8 cellular contexts compared by ENCODE assay signal in genomic region chr13:111189064-111189505, GRCh38.
DNase-seq lines count a peak whose midpoint lies in the region; ATAC-seq and TF ChIP-seq lines count a peak whose summit lies in the region.
"Not testable (repeated sequence)": the region's sequence is repeated elsewhere in the genome, so short reads cannot be mapped to it uniquely, and the experiment has no call there.

No MANE protein-coding gene starts in this region.

- peak; percentile 61 for ATAC-seq in T-helper 17 cell
- ATAC-seq in activated CD8-positive, alpha-beta T cell treated with anti-CD3 and anti-CD28 coated beads for 36 hours, result peak; percentile 50
- peak; percentile 75 for ATAC-seq in stimulated activated naive CD8-positive, alpha-beta T cell treated with anti-CD3 and anti-CD28 coated beads, Interleukin-15, amount 100 ng/mL, for 72 hours

- peak overlapping the region; percentile 89 for H3K4me3 Mint-ChIP-seq in T-helper 17 cell
- peak overlapping the region; percentile 68 for H3K4me3 Mint-ChIP-seq in activated CD8-positive, alpha-beta T cell treated with anti-CD3 and anti-CD28 coated beads for 36 hours
- H3K4me3 Mint-ChIP-seq in activated T-helper 1 cell treated with anti-CD3 and anti-CD28 coated beads, Interleukin-12 subunit alpha, Interleukin-12 subunit beta, Interleukin-2, Interleukin-4 antibody, amounts not matched to agents 30 ng/mL and 10 ng/mL and 1 ng/mL, durations not matched to agents 14 hours and 24 hours and 36 hours, result peak overlapping the region; percentile 79
- not testable (repeated sequence) for H3K4me3 Mint-ChIP-seq in brain, neural crest cell
- peak overlapping the region; percentile 52 to 75 for H3K4me3 Mint-ChIP-seq in stimulated activated naive CD8-positive, alpha-beta T cell treated with anti-CD3 and anti-CD28 coated beads, Interleukin-15, amount 100 ng/mL, for 72 hours

- not testable (repeated sequence) for H3K9me3 ChIP-seq in T-helper 17 cell (ENCODE audit: control insufficient read depth, low read length, poor library complexity, severe bottlenecking)

- intact Hi-C loops in activated CD8-positive, alpha-beta T cell treated with anti-CD3 and anti-CD28 coated beads for 36 hours (cut with micrococcal nuclease), result loop anchor here (2.0 kb wide), 1 partner anchor 34 kb away; no protein-coding TSS in a partner anchor
- intact Hi-C loops in activated T-helper 1 cell treated with anti-CD3 and anti-CD28 coated beads, Interleukin-12 subunit alpha, Interleukin-12 subunit beta, Interleukin-2, Interleukin-4 antibody, amounts not matched to agents 30 ng/mL and 10 ng/mL and 1 ng/mL, durations not matched to agents 14 hours and 24 hours and 36 hours (cut with micrococcal nuclease), result loop anchor here (1.0 to 2.0 kb wide), 4 partner anchors 9 to 36 kb away; no protein-coding TSS in a partner anchor

- CTCF ChIA-PET in activated CD8-positive, alpha-beta T cell treated with anti-CD3 and anti-CD28 coated beads for 36 hours (lab: Charles Lee), result interaction anchor here (0.7 to 2.7 kb wide), 9 partner anchors 10 to 456 kb away, joined by 3 to 8 read pairs (median 3); no protein-coding TSS in a partner anchor

- DNase-seq in GDM1 (lab: John Stamatoyannopoulos, UW) (peak; percentile 61), T-helper 17 cell (peak in 2 of 3 donors; percentile 31 to 57)
- peak; percentile 90 for DNase-seq in activated CD8-positive, alpha-beta T cell treated with anti-CD3 and anti-CD28 coated beads for 36 hours
- DNase-seq in activated T-helper 1 cell treated with anti-CD3 and anti-CD28 coated beads, Interleukin-12 subunit alpha, Interleukin-12 subunit beta, Interleukin-2, Interleukin-4 antibody, amounts not matched to agents 30 ng/mL and 10 ng/mL and 1 ng/mL, durations not matched to agents 14 hours and 24 hours and 36 hours (ENCODE audit: low spot score), result peak; percentile 69
- not testable (repeated sequence) for DNase-seq in neural crest cell (ENCODE audit: low read depth, low spot score)
- DNase-seq in stimulated activated CD8-positive, alpha-beta memory T cell treated with anti-CD3 and anti-CD28 coated beads, Interleukin-12 subunit alpha, Interleukin-12 subunit beta, amount 100 ng/mL, for 4 hours (ENCODE audit: low read depth), result peak; percentile 38
- DNase-seq in stimulated activated naive CD8-positive, alpha-beta T cell treated with anti-CD3 and anti-CD28 coated beads, Interleukin-15, amount 100 ng/mL, for 72 hours, result peak; percentile 62 to 81

- not testable (repeated sequence) for H3K36me3 Mint-ChIP-seq in T-helper 17 cell (ENCODE audit: low read depth)
- H3K36me3 Mint-ChIP-seq in activated CD8-positive, alpha-beta T cell treated with anti-CD3 and anti-CD28 coated beads for 36 hours (ENCODE audit: low read depth), result peaks cover 24% of the 10 kb centered on the region
- peaks cover 28% of the 10 kb centered on the region for H3K36me3 Mint-ChIP-seq in activated T-helper 1 cell treated with anti-CD3 and anti-CD28 coated beads, Interleukin-12 subunit alpha, Interleukin-12 subunit beta, Interleukin-2, Interleukin-4 antibody, amounts not matched to agents 30 ng/mL and 10 ng/mL and 1 ng/mL, durations not matched to agents 14 hours and 24 hours and 36 hours (ENCODE audit: low read depth)
- H3K36me3 Mint-ChIP-seq in brain, result peaks cover 63% of the 10 kb centered on the region
- H3K36me3 Mint-ChIP-seq in neural crest cell (ENCODE audit: low read depth), result peaks cover 28% of the 10 kb centered on the region

- TF ChIP-seq CTCF in activated CD8-positive, alpha-beta T cell treated with anti-CD3 and anti-CD28 coated beads for 36 hours (IDR thresholded peaks at IDR 0.05); brain (conservative IDR thresholded peaks at IDR 0.05); neural crest cell (conservative IDR thresholded peaks at IDR 0.05): not testable (repeated sequence)

- H3K27ac Mint-ChIP-seq in T-helper 17 cell, result peak overlapping the region; percentile 98
- peak overlapping the region; percentile 87 for H3K27ac Mint-ChIP-seq in activated CD8-positive, alpha-beta T cell treated with anti-CD3 and anti-CD28 coated beads for 36 hours
- peak overlapping the region; percentile 95 for H3K27ac Mint-ChIP-seq in activated T-helper 1 cell treated with anti-CD3 and anti-CD28 coated beads, Interleukin-12 subunit alpha, Interleukin-12 subunit beta, Interleukin-2, Interleukin-4 antibody, amounts not matched to agents 30 ng/mL and 10 ng/mL and 1 ng/mL, durations not matched to agents 14 hours and 24 hours and 36 hours
- peak overlapping the region in 3 of 5 experiments; percentile 3 to 83 (median 47) for H3K27ac Mint-ChIP-seq in brain
- peak overlapping the region; percentile 32 for H3K27ac Mint-ChIP-seq in neural crest cell (ENCODE audit: unreplicated experiment)
- H3K27ac Mint-ChIP-seq in stimulated activated naive CD8-positive, alpha-beta T cell treated with anti-CD3 and anti-CD28 coated beads, Interleukin-15, amount 100 ng/mL, for 72 hours, result not testable (repeated sequence)

- H3K27me3 Mint-ChIP-seq in T-helper 17 cell; activated CD8-positive, alpha-beta T cell treated with anti-CD3 and anti-CD28 coated beads for 36 hours; activated T-helper 1 cell treated with anti-CD3 and anti-CD28 coated beads, Interleukin-12 subunit alpha, Interleukin-12 subunit beta, Interleukin-2, Interleukin-4 antibody, amounts not matched to agents 30 ng/mL and 10 ng/mL and 1 ng/mL, durations not matched to agents 14 hours and 24 hours and 36 hours (ENCODE audit: insufficient read depth); brain; neural crest cell (ENCODE audit: low read depth); stimulated activated naive CD8-positive, alpha-beta T cell treated with anti-CD3 and anti-CD28 coated beads, Interleukin-15, amount 100 ng/mL, for 72 hours: not testable (repeated sequence)

- POLR2A ChIA-PET in activated CD8-positive, alpha-beta T cell treated with anti-CD3 and anti-CD28 coated beads for 36 hours (lab: Charles Lee), result interaction anchor here (1.3 to 1.8 kb wide), 6 partner anchors 10 to 36 kb away, joined by 4 to 10 read pairs (median 6); no protein-coding TSS in a partner anchor

- H3K4me1 Mint-ChIP-seq in T-helper 17 cell (peaks cover 73% of the 10 kb centered on the region), brain (peaks cover 53% of the 10 kb centered on the region), neural crest cell (peaks cover 38% of the 10 kb centered on the region)
- peaks cover 84% of the 10 kb centered on the region for H3K4me1 Mint-ChIP-seq in activated CD8-positive, alpha-beta T cell treated with anti-CD3 and anti-CD28 coated beads for 36 hours (ENCODE audit: low read depth)
- peaks cover 79% of the 10 kb centered on the region for H3K4me1 Mint-ChIP-seq in activated T-helper 1 cell treated with anti-CD3 and anti-CD28 coated beads, Interleukin-12 subunit alpha, Interleukin-12 subunit beta, Interleukin-2, Interleukin-4 antibody, amounts not matched to agents 30 ng/mL and 10 ng/mL and 1 ng/mL, durations not matched to agents 14 hours and 24 hours and 36 hours (ENCODE audit: low read depth)
- peaks cover 88% of the 10 kb centered on the region for H3K4me1 Mint-ChIP-seq in stimulated activated naive CD8-positive, alpha-beta T cell treated with anti-CD3 and anti-CD28 coated beads, Interleukin-15, amount 100 ng/mL, for 72 hours

- H3K9me3 Mint-ChIP-seq in activated CD8-positive, alpha-beta T cell treated with anti-CD3 and anti-CD28 coated beads for 36 hours; activated T-helper 1 cell treated with anti-CD3 and anti-CD28 coated beads, Interleukin-12 subunit alpha, Interleukin-12 subunit beta, Interleukin-2, Interleukin-4 antibody, amounts not matched to agents 30 ng/mL and 10 ng/mL and 1 ng/mL, durations not matched to agents 14 hours and 24 hours and 36 hours: not testable (repeated sequence)
- H3K9me3 Mint-ChIP-seq in brain (peaks cover 17 to 41% (median 24%) of the 10 kb centered on the region in 5 experiments), neural crest cell (peaks cover 18% of the 10 kb centered on the region)
- peaks cover 0 to 10% of the 10 kb centered on the region in 2 donors for H3K9me3 Mint-ChIP-seq in stimulated activated naive CD8-positive, alpha-beta T cell treated with anti-CD3 and anti-CD28 coated beads, Interleukin-15, amount 100 ng/mL, for 72 hours
